In the genomic region with DNA sequence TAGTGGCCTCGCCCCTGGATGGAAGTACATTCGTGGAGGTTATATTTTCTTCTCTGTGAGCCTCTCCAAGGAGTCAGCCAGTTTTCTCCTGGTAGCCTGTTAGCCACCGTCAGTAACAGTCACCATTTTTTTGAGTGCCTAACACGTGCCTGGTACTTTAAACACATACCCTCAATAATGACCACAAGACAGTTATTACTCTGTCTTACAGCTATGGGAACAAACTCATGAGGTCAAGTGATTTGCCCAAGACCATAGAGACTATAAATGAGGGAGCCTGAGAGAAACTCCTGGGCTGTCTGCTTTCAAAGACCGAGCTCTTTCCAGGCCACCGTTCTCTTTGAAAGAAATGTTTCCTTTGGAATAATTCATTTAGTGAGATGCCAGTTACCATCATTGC, we compare ENCODE assay signal across 21 cellular contexts.
"Had no signal": no experiment of that assay in that cellular context is flagged by ENCODE, and none has a peak within 500 bp of the region (broad histone marks: within the 10 kb centered on the region; RNA-seq: fewer than 3 reads in every experiment).

No MANE protein-coding gene starts in this region.

- H2AFZ ChIP-seq: neural progenitor cell had no signal

- H3K4me3 ChIP-seq: esophagus squamous epithelium, lower lobe of right lung, neural progenitor cell, ovary, stomach, suprapubic skin, tibial artery, upper lobe of left lung, vagina had no signal

- H3K9me3 ChIP-seq: esophagus squamous epithelium, lower lobe of right lung, ovary, stomach, suprapubic skin, tibial artery, upper lobe of left lung, vagina had no signal

- H3K27ac ChIP-seq: esophagus squamous epithelium, lower lobe of right lung, neural progenitor cell, ovary, stomach, suprapubic skin, tibial artery, upper lobe of left lung, vagina had no signal

- H3K4me2 ChIP-seq: neural progenitor cell had no signal

- H3K27me3 ChIP-seq: neural progenitor cell, ovary, stomach, tibial artery, upper lobe of left lung, vagina had no signal

- H3K9me3 Mint-ChIP-seq: dendritic cell treated with granulocyte-macrophage colony-stimulating factor and Interleukin-4, amounts not matched to agents 40 ng/mL and 50 ng/mL, for 4 days; memory B cell; natural killer cell treated with Interleukin-12 subunit alpha and Interleukin-12 subunit beta and Interleukin-15 and Interleukin-18, amount 100 ng/mL, for 72 hours; neural progenitor cell had no signal

- H3K4me3 Mint-ChIP-seq: dendritic cell treated with granulocyte-macrophage colony-stimulating factor and Interleukin-4, amounts not matched to agents 40 ng/mL and 50 ng/mL, for 4 days; memory B cell; natural killer cell treated with Interleukin-12 subunit alpha and Interleukin-12 subunit beta and Interleukin-15 and Interleukin-18, amount 100 ng/mL, for 72 hours; neural progenitor cell had no signal

- H3K36me3 Mint-ChIP-seq: memory B cell; natural killer cell treated with Interleukin-12 subunit alpha and Interleukin-12 subunit beta and Interleukin-15 and Interleukin-18, amount 100 ng/mL, for 72 hours; neural progenitor cell had no signal

- H3K36me3 ChIP-seq: esophagus squamous epithelium, lower lobe of right lung, neural progenitor cell, ovary, stomach, suprapubic skin, tibial artery, upper lobe of left lung, vagina had no signal

- H3K27ac Mint-ChIP-seq: dendritic cell treated with granulocyte-macrophage colony-stimulating factor and Interleukin-4, amounts not matched to agents 40 ng/mL and 50 ng/mL, for 4 days; memory B cell; natural killer cell treated with Interleukin-12 subunit alpha and Interleukin-12 subunit beta and Interleukin-15 and Interleukin-18, amount 100 ng/mL, for 72 hours; neural progenitor cell; progenitor cell of endocrine pancreas had no signal

- H3K9ac ChIP-seq: neural progenitor cell had no signal

- DNase-seq: esophagus squamous epithelium; foreskin fibroblast; hippocampal formation; lower lobe of right lung; midbrain; nucleus accumbens; ovary; small intestine; stimulated activated CD4-positive, alpha-beta T cell treated with anti-CD3 and anti-CD28 coated beads, Interleukin-12 subunit alpha, Interleukin-12 subunit beta, amount 100 ng/mL, for 4 hours; stimulated activated naive CD4-positive, alpha-beta T cell; stomach; tibial artery; upper lobe of left lung had no signal

- H3K4me1 ChIP-seq: esophagus squamous epithelium, lower lobe of right lung, upper lobe of left lung, vagina had no signal

- ATAC-seq: left lobe of liver, lower lobe of right lung had no signal
